In the genomic region with DNA sequence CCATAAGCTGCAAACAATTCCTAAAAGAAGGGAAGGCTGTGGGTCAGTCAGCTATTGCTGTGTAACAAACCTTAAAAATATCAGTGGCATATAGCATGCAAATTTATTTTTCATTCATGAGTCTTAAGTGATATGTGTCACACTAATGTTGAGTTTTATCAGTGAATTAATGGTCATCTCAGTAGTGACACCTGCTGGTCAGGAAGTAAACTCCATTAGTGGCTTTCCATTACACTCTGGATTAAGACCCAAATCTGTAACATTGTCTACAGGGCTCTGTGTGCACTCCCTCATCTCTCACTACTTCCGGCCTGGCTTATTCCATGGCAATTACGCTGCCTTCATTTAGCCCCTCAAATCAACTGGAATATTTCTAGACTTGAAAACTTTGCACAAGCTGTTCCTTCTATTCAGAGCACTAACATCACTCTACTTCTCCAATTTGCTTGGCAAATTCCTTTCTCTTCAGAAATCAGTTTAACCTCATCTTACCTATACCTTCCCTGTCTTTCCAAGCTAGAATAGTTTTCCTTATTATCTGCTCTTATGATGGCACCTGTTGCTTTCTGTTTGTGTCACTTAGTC, we compare ENCODE assay signal across 8 cellular contexts.
A peak's percentile ranks its signal among the peaks of the same experiment; 100 is the strongest.
DNase-seq lines count a peak whose midpoint lies in the region; ATAC-seq, FAIRE-seq and TF ChIP-seq lines count a peak whose summit lies in the region.

No MANE protein-coding gene starts in this region.

- H2BK5ac ChIP-seq in IMR-90 (ENCODE audit: low read depth, low read length, poor library complexity, severe bottlenecking) = no peak overlapping the region

- H4K8ac ChIP-seq in IMR-90 (ENCODE audit: low read depth in 2 of 2, low read length in 2 of 2) = no peak overlapping the region

- H3K56ac ChIP-seq in IMR-90 (ENCODE audit: extremely low read depth, insufficient read depth, low read length) = no peak overlapping the region

- POLR2A ChIA-PET in IMR-90 (lab: Charles Lee; ENCODE audit: unreplicated experiment) = no interaction called here

- peaks cover 0 to 2% of the 10 kb centered on the region in 2 donors for H3K9me3 Mint-ChIP-seq in activated T-cell treated with anti-CD3 and anti-CD28 coated beads, Interleukin-2, amount 50 U/mL, for 72 hours

- no peaks in the 10 kb centered on the region for H3K4me1 Mint-ChIP-seq in activated T-cell treated with anti-CD3 and anti-CD28 coated beads, Interleukin-2, amount 50 U/mL, for 72 hours (ENCODE audit: low read depth)

- no peak overlapping the region for H2AK5ac ChIP-seq in IMR-90 (ENCODE audit: low read depth, low read length)

- H3K27ac ChIP-seq in IMR-90 (ENCODE audit: insufficient read depth, low read length) = no peak overlapping the region
- no peak overlapping the region for H3K27ac ChIP-seq in adrenal gland

- H3K9me3 ChIP-seq in IMR-90 (ENCODE audit: control insufficient read depth, insufficient read depth, low read length) (no peaks in the 10 kb centered on the region), adrenal gland (replicated peaks in 1 of 3) (no peaks in the 10 kb centered on the region)

- H3K27ac Mint-ChIP-seq in activated T-cell treated with anti-CD3 and anti-CD28 coated beads, Interleukin-2, amount 50 U/mL, for 72 hours = no peak overlapping the region

- H2BK120ac ChIP-seq in IMR-90 (ENCODE audit: low read depth, low read length) = no peak overlapping the region

- H3K4me3 ChIP-seq in IMR-90 (ENCODE audit: insufficient read depth, low read depth, low read length) (no peak overlapping the region), adrenal gland (no peak overlapping the region)

- no peaks in the 10 kb centered on the region for H4K20me1 ChIP-seq in IMR-90 (ENCODE audit: insufficient read depth, low read length)

- BruUV-seq in IMR-90 (replicated peaks; lab: Mats Ljungman, UMichigan) = no TSS peak

- 17% methylated on average over 2 of the region's 2 CpGs; no CpG with 5 or more reads in 1 of the 2 experiments for WGBS in IMR-90 (ENCODE audit: extremely low coverage in 2 of 2, insufficient read length in 1 of 2), 2 experiments
- 35 to 51% (median 45%) methylated on average over 2 of the region's 2 CpGs for WGBS in adrenal gland, 4 donors

- dilution Hi-C loops in IMR-90 (cut with HindIII; ENCODE audit: low sequenced_read_pairs, unreplicated experiment) = no loop called here

- intact Hi-C loops in IMR-90 (cut with micrococcal nuclease) (loop anchor here (1.0 to 10.0 kb wide), 4 partner anchors 48 to 901 kb away; no protein-coding TSS in a partner anchor), adrenal gland (cut with DNase I) (loop anchor here (5.0 to 10.0 kb wide), 4 partner anchors 156 to 419 kb away; no protein-coding TSS in a partner anchor), left colon (cut with DNase I, micrococcal nuclease) (loop anchor here in 1 of 2 donors (5.0 kb wide), 1 partner anchor 151 kb away; no protein-coding TSS in a partner anchor)

- in situ Hi-C loops in IMR-90 (cut with MboI; ENCODE audit: low sequenced_read_pairs) = no loop called here

- H3K4ac ChIP-seq in IMR-90 (ENCODE audit: low read depth, low read length) = no peak overlapping the region

- no peak overlapping the region for H4K91ac ChIP-seq in IMR-90 (ENCODE audit: insufficient read depth, low read depth, low read length)

- H3K27me3 Mint-ChIP-seq in activated T-cell treated with anti-CD3 and anti-CD28 coated beads, Interleukin-2, amount 50 U/mL, for 72 hours (ENCODE audit: low read depth) = no peaks in the 10 kb centered on the region

- H3K79me1 ChIP-seq in IMR-90 (ENCODE audit: low read depth in 1 of 2, low read length in 2 of 2) = no peaks in the 10 kb centered on the region

- no peak overlapping the region for H3K4me2 ChIP-seq in IMR-90 (ENCODE audit: low read depth, low read length)

- H3K36me3 ChIP-seq in IMR-90 (ENCODE audit: control insufficient read depth, insufficient read depth, low read length) = no peaks in the 10 kb centered on the region
- H3K36me3 ChIP-seq in adrenal gland (replicated peaks in 1 of 2) = no peaks in the 10 kb centered on the region

- H3K4me3 Mint-ChIP-seq in activated T-cell treated with anti-CD3 and anti-CD28 coated beads, Interleukin-2, amount 50 U/mL, for 72 hours = no peak overlapping the region

- H3K4me1 ChIP-seq in IMR-90 (ENCODE audit: control insufficient read depth, insufficient read depth, low read length) (peaks cover under 1% of the 10 kb centered on the region; the same call in 1 of the 2 replicates), adrenal gland (replicated peaks in 1 of 2) (no peaks in the 10 kb centered on the region)

- H2AK9ac ChIP-seq in IMR-90 (replicated peaks; ENCODE audit: low read depth, low read length, poor library complexity) = no peak overlapping the region

- peak; percentile 65 for ATAC-seq in GM19463 (IDR thresholded peaks at IDR 0.05; ENCODE audit: unreplicated experiment)
- peak; percentile 88 for ATAC-seq in IMR-90 (ENCODE audit: low read depth)
- peak; percentile 40 for ATAC-seq in left colon
- ATAC-seq in activated T-cell treated with anti-CD3 and anti-CD28 coated beads, Interleukin-2, amount 50 U/mL, for 72 hours (replicated peaks in 1 of 2) = no peak

- H4K5ac ChIP-seq in IMR-90 (ENCODE audit: low read depth, low read length) = no peak overlapping the region

- H3K9me1 ChIP-seq in IMR-90 (ENCODE audit: insufficient read depth, low read length) = no peaks in the 10 kb centered on the region

- TF ChIP-seq RAD21 in IMR-90 (IDR thresholded peaks at IDR 0.05; ENCODE audit: low read length) = peak; percentile 48

- no peak overlapping the region for H3K9ac ChIP-seq in IMR-90 (ENCODE audit: low read depth, low read length)

- CTCF ChIA-PET in IMR-90 (lab: Yijun Ruan, JAX) = interaction anchor here (0.6 to 1.5 kb wide), 3 partner anchors 13 to 79 kb away, joined by 3 read pairs; no protein-coding TSS in a partner anchor

- peaks cover 6% of the 10 kb centered on the region for H3K27me3 ChIP-seq in IMR-90 (ENCODE audit: control insufficient read depth, insufficient read depth, low read length)
- H3K27me3 ChIP-seq in adrenal gland = no peaks in the 10 kb centered on the region

- no peak overlapping the region for H2BK20ac ChIP-seq in IMR-90 (ENCODE audit: low read depth, low read length)

- FAIRE-seq in HTR-8/SVneo (lab: Jason Lieb, UNC) = no peak

- peak; percentile 43 for DNase-seq in Daoy (ENCODE audit: low read depth)
- peak; percentile 52 for DNase-seq in IMR-90
- peak in 1 of 7 donors; percentile 14 for DNase-seq in adrenal gland
- DNase-seq in left colon = no peak
- no peak for DNase-seq in stimulated activated CD4-positive, alpha-beta T cell treated with anti-CD3 and anti-CD28 coated beads, Interleukin-1b, Interleukin-23, amount 100 ng/mL, for 48 hours
- DNase-seq in HTR-8/SVneo (ENCODE audit: insufficient read length, low spot score) = no peak
- no peak for DNase-seq in activated T-cell treated with anti-CD3 and anti-CD28 coated beads, Interleukin-2, amount 50 U/mL, for 72 hours

- H3K14ac ChIP-seq in IMR-90 (replicated peaks; ENCODE audit: low read depth, low read length) = no peak overlapping the region

- H2BK15ac ChIP-seq in IMR-90 (ENCODE audit: low read depth, low read length) = no peak overlapping the region

- H3K18ac ChIP-seq in IMR-90 (ENCODE audit: low read depth, low read length) = no peak overlapping the region

- no peak overlapping the region for H2AFZ ChIP-seq in IMR-90 (replicated peaks; ENCODE audit: low read length, poor library complexity)

- no peak for TF ChIP-seq POLR2A in IMR-90 (IDR thresholded peaks at IDR 0.05; ENCODE audit: low read depth, low read length)
- TF ChIP-seq POLR2A in adrenal gland (IDR thresholded peaks at IDR 0.05) = no peak

- TF ChIP-seq CTCF in IMR-90 (conservative IDR thresholded peaks at IDR 0.05; ENCODE audit: low read depth, low read length) (peak; percentile 63), adrenal gland (IDR thresholded peaks at IDR 0.05) (peak; percentile 43 to 75 (median 62))

- no peak overlapping the region for H3K23ac ChIP-seq in IMR-90 (ENCODE audit: low read depth, low read length)

- H3K36me3 Mint-ChIP-seq in activated T-cell treated with anti-CD3 and anti-CD28 coated beads, Interleukin-2, amount 50 U/mL, for 72 hours (ENCODE audit: insufficient read depth in 2 of 2) = no peaks in the 10 kb centered on the region

TF ChIP-seq in IMR-90, 13 proteins besides CTCF, POLR2A, EP300 and RAD21:
- TF ChIP-seq SMC3 (IDR thresholded peaks at IDR 0.05; ENCODE audit: low read depth, low read length) = peak; percentile 49
- TF ChIP-seq NFE2L2 (IDR thresholded peaks at IDR 0.05; ENCODE audit: low read depth, low read length) = no peak

Comparison
In these comparisons a context has a peak if more than half of its experiments do, and no peak if none do; other contexts are left out.
1. DNase-seq: peak in Daoy (single experiment) and IMR-90 (single experiment); none in left colon (0 of 2), stimulated activated CD4-positive, alpha-beta T cell treated with anti-CD3 and anti-CD28 coated beads, Interleukin-1b, Interleukin-23, amount 100 ng/mL, for 48 hours (single experiment), HTR-8/SVneo (single experiment) and activated T-cell treated with anti-CD3 and anti-CD28 coated beads, Interleukin-2, amount 50 U/mL, for 72 hours (0 of 2).
2. ATAC-seq: peak in GM19463 (single experiment), IMR-90 (single experiment) and left colon (single experiment); none in activated T-cell treated with anti-CD3 and anti-CD28 coated beads, Interleukin-2, amount 50 U/mL, for 72 hours (0 of 2).